8 cellular contexts compared by ENCODE assay signal in the genomic region with DNA sequence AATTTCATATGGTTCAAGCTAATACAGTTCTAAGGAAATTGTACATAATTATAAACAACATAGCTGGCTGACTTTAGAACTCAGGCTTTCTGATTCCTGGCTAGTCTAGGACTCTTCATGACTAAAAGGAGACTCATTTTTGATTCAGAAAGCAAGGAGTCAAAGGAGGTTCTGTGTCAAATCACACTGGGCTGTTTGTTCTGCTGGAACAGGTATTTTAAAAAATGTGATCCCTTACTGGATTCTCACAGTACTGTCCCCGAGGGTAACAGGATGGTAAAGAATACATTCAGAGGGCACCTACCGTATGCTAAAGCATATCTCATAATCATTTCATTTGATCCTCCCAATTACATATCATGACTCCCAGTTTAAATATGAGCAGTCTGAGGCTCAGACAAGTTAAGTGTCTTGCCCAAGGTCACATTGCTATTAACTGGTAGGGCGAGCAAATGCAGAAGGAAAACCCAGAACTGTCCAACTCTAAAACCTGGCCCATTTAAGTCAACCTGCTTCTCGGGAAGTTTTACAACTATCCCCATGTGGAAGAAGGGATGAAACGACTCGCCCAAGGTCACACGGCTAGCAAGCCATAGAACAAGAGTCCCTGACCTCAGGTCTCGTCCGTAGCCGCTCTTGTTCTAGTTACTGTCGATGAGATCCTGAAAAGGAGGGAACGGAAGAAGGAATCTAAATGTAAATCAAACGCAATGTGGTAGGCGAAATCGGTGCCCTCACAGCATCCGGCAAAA. TPM values are rescaled to one million over a fixed set of nuclear protein-coding genes. Genes with fewer than 3 reads are reported as not detected.
DNase-seq lines count a peak whose midpoint lies in the region; FAIRE-seq and TF ChIP-seq lines count a peak whose summit lies in the region.

No MANE protein-coding gene starts in this region.

- peak overlapping the region; percentile 97 to 100 (median 99) for H3K4me3 Mint-ChIP-seq in nephron

- peak; percentile 68 for FAIRE-seq in GM18507 (lab: Jason Lieb, UNC)

- peak overlapping the region; percentile 77 to 99 (median 97) for H3K27ac Mint-ChIP-seq in nephron

- peaks cover 13% of the 10 kb centered on the region for H3K4me1 Mint-ChIP-seq in nephron

- CTCF ChIA-PET in HEK293T (lab: Yijun Ruan, JAX), result interaction anchor here (0.6 kb wide), 1 partner anchor 994 kb away, joined by 3 read pairs; no protein-coding TSS in a partner anchor

- H3K27me3 Mint-ChIP-seq in nephron (ENCODE audit: low read depth), result no peaks in the 10 kb centered on the region

- no peak for TF ChIP-seq CTCF in nephron (IDR thresholded peaks at IDR 0.05; ENCODE audit: unreplicated experiment in 3 of 3)

- POLR2A ChIA-PET in HEK293T (lab: Yijun Ruan, JAX), result no interaction called here

- no peak for TF ChIP-seq POLR2A in erythroblast (IDR thresholded peaks at IDR 0.05; ENCODE audit: low read length)

- H3K36me3 Mint-ChIP-seq in nephron (ENCODE audit: low read depth), result peaks cover 10% of the 10 kb centered on the region

- H3K9me3 Mint-ChIP-seq in nephron, result no peaks in the 10 kb centered on the region

- no peak for DNase-seq in GM18507 (ENCODE audit: extremely low spot score, insufficient read length, low read depth)
- DNase-seq in HEK293T (ENCODE audit: extremely low spot score), result no peak
- peak; percentile 3 for DNase-seq in RPMI7951 (ENCODE audit: low read depth)
- DNase-seq in erythroblast (lab: John Stamatoyannopoulos, UW), result peak; percentile 67 to 77
- DNase-seq in DMS79 treated with DMSO at 0.1 percent for 48 hours (lab: John Stamatoyannopoulos, UW), result no peak
- no peak for DNase-seq in islet precursor cell
- no peak for DNase-seq in NCI-H2196 (lab: John Stamatoyannopoulos, UW; ENCODE audit: unreplicated experiment)

TF ChIP-seq in HEK293T, 16 proteins besides CTCF, POLR2A, EP300 and RAD21:
- TF ChIP-seq ZNF384 (IDR thresholded peaks at IDR 0.05) (no peak), LEF1 (IDR thresholded peaks at IDR 0.05; ENCODE audit: borderline replicate concordance) (0 out of 2 replicates have a peak, but pooled peaks have one; percentile 19)

RNA-seq across cellular contexts. Expression of gene MYSM1, which starts 0.7 kb away (rescaled TPM):
- total RNA-seq in RPMI7951 (2014; rRNA removed; shearing (Covaris generic)), result 8.7 and 13.1 TPM in 2 replicates

Comparison
In these comparisons a context has a peak if more than half of its experiments do, and no peak if none do; other contexts are left out.
1. DNase-seq: peak in RPMI7951 (single experiment) and erythroblast (2 of 2); none in GM18507 (single experiment), HEK293T (single experiment), DMS79 treated with DMSO at 0.1 percent for 48 hours (single experiment), islet precursor cell (single experiment) and NCI-H2196 (single experiment).